33 cellular contexts compared by ENCODE assay signal in genomic region chr6:73353636-73354388, GRCh38. TPM values are rescaled to one million over a fixed set of nuclear protein-coding genes. Genes with fewer than 3 reads are reported as not detected.
"Had no signal": no experiment of that assay in that cellular context is flagged by ENCODE, and none has a peak within 500 bp of the region (broad histone marks: within the 10 kb centered on the region; RNA-seq: fewer than 3 reads in every experiment).

TSS of gene DPPA5 (minus strand) at chr6:73354276. CDS start at chr6:73354225, 51 bp downstream.

- ATAC-seq: activated naive CD4-positive, alpha-beta T cell treated with anti-CD3 and anti-CD28 coated beads, Interleukin-2, amount 50 U/mL, for 72 hours; activated T-cell treated with anti-CD3 and anti-CD28 coated beads, Interleukin-2, amount 50 U/mL, for 72 hours; activated T-helper 17 cell treated with anti-CD3 and anti-CD28 coated beads, Interleukin-2, amount 50 U/mL, for 72 hours; body of pancreas; PC-3 had no signal

- H3K4me3 Mint-ChIP-seq: activated CD4-positive, alpha-beta memory T cell treated with anti-CD3 and anti-CD28 coated beads for 36 hours; activated naive CD4-positive, alpha-beta T cell treated with anti-CD3 and anti-CD28 coated beads for 36 hours; activated T-cell treated with anti-CD3 and anti-CD28 coated beads, Interleukin-2, amount 50 U/mL, for 72 hours; activated T-helper 17 cell treated with anti-CD3 and anti-CD28 coated beads, Interleukin-2, amount 50 U/mL, for 72 hours; T-helper 1 cell treated with Interleukin-12 subunit alpha and Interleukin-12 subunit beta and Interleukin-4 antibody, amounts not matched to agents 30 μg/mL and 1 μg/mL, for 36 hours; T-helper 2 cell treated with Interferon-gamma antibody and Interleukin-4, amounts not matched to agents 5 μg/mL and 100 μg/mL, for 36 hours had no signal

- H3K9me3 ChIP-seq: adrenal gland, body of pancreas, breast epithelium, Peyer's patch, SJCRH30 had no signal

- H3K9me3 Mint-ChIP-seq: activated CD4-positive, alpha-beta memory T cell treated with anti-CD3 and anti-CD28 coated beads for 36 hours; activated naive CD4-positive, alpha-beta T cell treated with anti-CD3 and anti-CD28 coated beads for 36 hours; activated naive CD4-positive, alpha-beta T cell treated with anti-CD3 and anti-CD28 coated beads, Interleukin-2, amount 50 U/mL, for 72 hours; activated T-cell treated with anti-CD3 and anti-CD28 coated beads, Interleukin-2, amount 50 U/mL, for 72 hours; activated T-helper 17 cell treated with anti-CD3 and anti-CD28 coated beads, Interleukin-2, amount 50 U/mL, for 72 hours; T-helper 1 cell treated with Interleukin-12 subunit alpha and Interleukin-12 subunit beta and Interleukin-4 antibody, amounts not matched to agents 30 μg/mL and 1 μg/mL, for 36 hours; T-helper 2 cell treated with Interferon-gamma antibody and Interleukin-4, amounts not matched to agents 5 μg/mL and 100 μg/mL, for 36 hours had no signal

- H3K36me3 Mint-ChIP-seq: activated CD4-positive, alpha-beta memory T cell treated with anti-CD3 and anti-CD28 coated beads for 36 hours; activated naive CD4-positive, alpha-beta T cell treated with anti-CD3 and anti-CD28 coated beads, Interleukin-2, amount 50 U/mL, for 72 hours had no signal

- H3K4me3 ChIP-seq: adrenal gland, body of pancreas, breast epithelium, Peyer's patch, SJCRH30, SK-N-MC had no signal

- H3K27ac ChIP-seq: adrenal gland, body of pancreas, breast epithelium, Peyer's patch, RWPE1, SJCRH30, SK-N-MC had no signal

- H3K27me3 ChIP-seq: body of pancreas, Peyer's patch, SJCRH30 had no signal

- H3K4me1 ChIP-seq: adrenal gland, body of pancreas, breast epithelium, Peyer's patch, SJCRH30 had no signal

- H3K36me3 ChIP-seq: adrenal gland, breast epithelium, Peyer's patch, SJCRH30 had no signal

- H3K4me1 Mint-ChIP-seq: activated T-helper 17 cell treated with anti-CD3 and anti-CD28 coated beads, Interleukin-2, amount 50 U/mL, for 72 hours had no signal

- DNase-seq: activated CD4-positive, alpha-beta memory T cell treated with anti-CD3 and anti-CD28 coated beads for 36 hours; activated CD4-positive, alpha-beta T cell treated with anti-CD3 and anti-CD28 coated beads for 4 hours; activated CD4-positive, alpha-beta T cell treated with anti-CD3 and anti-CD28 coated beads, Interleukin-2, amount 50 U/mL, for 1 hour; activated CD4-positive, CD25-positive, alpha-beta regulatory T cell treated with anti-CD3 and anti-CD28 coated beads, Interleukin-2, amount 50 U/mL, for 72 hours; activated CD8-positive, alpha-beta memory T cell treated with anti-CD3 and anti-CD28 coated beads, Interleukin-2, amount 50 U/mL, for 4 hours; activated effector memory CD4-positive, alpha-beta T cell treated with anti-CD3 and anti-CD28 coated beads, Interleukin-2, amount 50 U/mL, for 16 hours; activated naive CD4-positive, alpha-beta T cell treated with anti-CD3 and anti-CD28 coated beads for 36 hours; activated T-cell treated with anti-CD3 and anti-CD28 coated beads, Interleukin-2, amount 50 U/mL, for 72 hours; adrenal gland; body of pancreas; Karpas-422; KBM-7; NCI-H1105; NCI-H1436; NCI-H1694 treated with DMSO at 0.1 percent for 48 hours; NCI-H2029; NCI-H345; NCI-H524 treated with DMSO at 0.1 percent for 48 hours; PC-3; Peyer's patch; SHP77; SJCRH30 had no signal

RNA-seq across cellular contexts. Expression of gene DPPA5, which starts in this region (rescaled TPM):
- total RNA-seq: activated CD4-positive, alpha-beta memory T cell treated with anti-CD3 and anti-CD28 coated beads for 36 hours; activated naive CD4-positive, alpha-beta T cell treated with anti-CD3 and anti-CD28 coated beads for 36 hours; activated naive CD4-positive, alpha-beta T cell treated with anti-CD3 and anti-CD28 coated beads, Interleukin-2, amount 50 U/mL, for 72 hours; activated T-cell treated with anti-CD3 and anti-CD28 coated beads, Interleukin-2, amount 50 U/mL, for 72 hours; activated T-helper 17 cell treated with anti-CD3 and anti-CD28 coated beads, Interleukin-2, amount 50 U/mL, for 72 hours; adrenal gland; astrocyte; body of pancreas; breast epithelium; cardiac septum; MCF 10A; NCI-H460; PC-3; Peyer's patch; SJCRH30 had no signal
- polyA plus RNA-seq: adrenal gland had no signal
